ENCODE assay signal across 1 cellular context in the genomic region with DNA sequence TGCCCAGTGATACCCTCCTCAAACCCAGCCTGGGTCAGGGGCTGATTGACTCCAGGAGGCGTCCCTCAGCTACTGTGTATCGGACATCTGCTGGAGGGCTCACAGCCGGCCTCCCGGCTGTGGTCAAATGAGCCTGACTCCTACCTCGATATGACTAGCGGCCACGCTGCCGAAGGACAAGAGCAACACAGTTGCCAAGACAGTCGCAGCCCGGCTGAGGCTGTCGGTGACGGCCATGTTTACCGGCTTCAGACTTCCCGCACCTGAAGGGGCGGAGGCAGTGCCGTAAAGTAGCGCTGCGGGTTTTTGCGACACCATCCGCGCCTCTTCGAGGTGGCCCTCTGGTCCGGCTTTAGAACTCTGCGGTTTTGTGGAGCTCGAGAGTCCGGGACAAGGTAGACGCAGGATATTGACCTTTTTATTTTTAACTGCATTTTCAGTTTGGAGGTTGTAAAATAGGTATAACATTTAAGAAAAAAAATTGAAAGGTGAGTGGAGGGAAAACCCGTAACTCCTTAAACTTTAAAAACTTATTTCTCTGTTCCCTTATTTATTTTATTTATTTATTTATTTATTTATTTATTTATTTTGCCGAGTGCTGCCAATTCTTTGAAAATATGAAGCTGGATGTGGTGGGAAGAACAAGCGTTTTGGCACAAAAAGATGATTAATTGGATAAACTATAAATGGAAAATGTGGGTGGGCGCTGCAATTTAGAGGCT.
A peak's percentile ranks its signal among the peaks of the same experiment; 100 is the strongest.
TF ChIP-seq lines count a peak whose summit lies in the region.

Gene PIGK (minus strand): TSS at position 265 of the 722 bp plus-strand sequence. CDS start 28 bp downstream, at position 237.

TF ChIP-seq in HEK293, 187 proteins besides CTCF, POLR2A, EP300 and RAD21 (continued from another document):
- TF ChIP-seq, protein P1, sequence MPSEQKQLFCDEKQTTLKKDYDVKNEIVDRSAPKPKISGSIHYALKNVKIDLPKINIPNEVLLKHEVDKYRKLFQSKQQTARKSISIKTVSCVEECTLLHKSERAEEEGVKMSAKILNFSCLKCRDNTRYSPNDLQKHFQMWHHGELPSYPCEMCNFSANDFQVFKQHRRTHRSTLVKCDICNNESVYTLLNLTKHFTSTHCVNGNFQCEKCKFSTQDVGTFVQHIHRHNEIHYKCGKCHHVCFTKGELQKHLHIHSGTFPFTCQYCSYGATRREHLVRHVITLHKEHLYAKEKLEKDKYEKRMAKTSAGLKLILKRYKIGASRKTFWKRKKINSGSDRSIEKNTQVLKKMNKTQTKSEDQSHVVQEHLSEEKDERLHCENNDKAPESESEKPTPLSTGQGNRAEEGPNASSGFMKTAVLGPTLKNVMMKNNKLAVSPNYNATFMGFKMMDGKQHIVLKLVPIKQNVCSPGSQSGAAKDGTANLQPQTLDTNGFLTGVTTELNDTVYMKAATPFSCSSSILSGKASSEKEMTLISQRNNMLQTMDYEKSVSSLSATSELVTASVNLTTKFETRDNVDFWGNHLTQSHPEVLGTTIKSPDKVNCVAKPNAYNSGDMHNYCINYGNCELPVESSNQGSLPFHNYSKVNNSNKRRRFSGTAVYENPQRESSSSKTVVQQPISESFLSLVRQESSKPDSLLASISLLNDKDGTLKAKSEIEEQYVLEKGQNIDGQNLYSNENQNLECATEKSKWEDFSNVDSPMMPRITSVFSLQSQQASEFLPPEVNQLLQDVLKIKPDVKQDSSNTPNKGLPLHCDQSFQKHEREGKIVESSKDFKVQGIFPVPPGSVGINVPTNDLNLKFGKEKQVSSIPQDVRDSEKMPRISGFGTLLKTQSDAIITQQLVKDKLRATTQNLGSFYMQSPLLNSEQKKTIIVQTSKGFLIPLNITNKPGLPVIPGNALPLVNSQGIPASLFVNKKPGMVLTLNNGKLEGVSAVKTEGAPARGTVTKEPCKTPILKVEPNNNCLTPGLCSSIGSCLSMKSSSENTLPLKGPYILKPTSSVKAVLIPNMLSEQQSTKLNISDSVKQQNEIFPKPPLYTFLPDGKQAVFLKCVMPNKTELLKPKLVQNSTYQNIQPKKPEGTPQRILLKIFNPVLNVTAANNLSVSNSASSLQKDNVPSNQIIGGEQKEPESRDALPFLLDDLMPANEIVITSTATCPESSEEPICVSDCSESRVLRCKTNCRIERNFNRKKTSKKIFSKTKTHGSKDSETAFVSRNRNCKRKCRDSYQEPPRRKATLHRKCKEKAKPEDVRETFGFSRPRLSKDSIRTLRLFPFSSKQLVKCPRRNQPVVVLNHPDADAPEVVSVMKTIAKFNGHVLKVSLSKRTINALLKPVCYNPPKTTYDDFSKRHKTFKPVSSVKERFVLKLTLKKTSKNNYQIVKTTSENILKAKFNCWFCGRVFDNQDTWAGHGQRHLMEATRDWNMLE (tag by site-specific recombination; conservative IDR thresholded peaks at IDR 0.05; ENCODE audit: low read depth), result peak; percentile 30; the same call in 1 of the 2 replicates
- TF ChIP-seq SP7 (tag by site-specific recombination; IDR thresholded peaks at IDR 0.05) (peak; percentile 48; the same call in 1 of the 2 replicates), GLIS1 (tag by site-specific recombination; IDR thresholded peaks at IDR 0.05) (peak; percentile 78), ZNF768 (tag by site-specific recombination; IDR thresholded peaks at IDR 0.05) (0 out of 2 replicates have a peak, but pooled peaks have one; percentile 11), ZEB2 (tag by site-specific recombination; IDR thresholded peaks at IDR 0.05) (peak; percentile 77), IKZF3 (tag by site-specific recombination; IDR thresholded peaks at IDR 0.05) (no peak), KLF9 (tag by site-specific recombination; IDR thresholded peaks at IDR 0.05; ENCODE audit: low read depth) (peak; percentile 39; the same call in 1 of the 2 replicates), KLF16 (tag by site-specific recombination; IDR thresholded peaks at IDR 0.05) (peak; percentile 67; the same call in 1 of the 2 replicates), ZBTB11 (tag by site-specific recombination; conservative IDR thresholded peaks at IDR 0.05; ENCODE audit: low read depth) (0 out of 2 replicates have a peak, but pooled peaks have one; percentile 25), YY1 (tag by site-specific recombination; IDR thresholded peaks at IDR 0.05) (peak; percentile 75), ZNF837 (tag by site-specific recombination; IDR thresholded peaks at IDR 0.05) (no peak), KLF8 (tag by site-specific recombination; IDR thresholded peaks at IDR 0.05) (peak; percentile 20; the same call in 1 of the 2 replicates), ZNF394 (tag by site-specific recombination; IDR thresholded peaks at IDR 0.05; ENCODE audit: borderline replicate concordance) (0 out of 2 replicates have a peak, but pooled peaks have one; percentile 15), SP3 (tag by site-specific recombination; IDR thresholded peaks at IDR 0.05) (peak; percentile 67), ZSCAN30 (tag by site-specific recombination; IDR thresholded peaks at IDR 0.05) (0 out of 2 replicates have a peak, but pooled peaks have one; percentile 28), ZNF335 (tag by site-specific recombination; conservative IDR thresholded peaks at IDR 0.05) (peak; percentile 80), ZNF600 (tag by site-specific recombination; IDR thresholded peaks at IDR 0.05) (peak; percentile 66)
